ENCODE assay signal across 19 cellular contexts in genomic region chr1:170659404-170660035, GRCh38. TPM values are rescaled to one million over a fixed set of nuclear protein-coding genes. Genes with fewer than 3 reads are reported as not detected.
"Had no signal": no experiment of that assay in that cellular context is flagged by ENCODE, and none has a peak within 500 bp of the region (broad histone marks: within the 10 kb centered on the region; RNA-seq: fewer than 3 reads in every experiment).

No MANE protein-coding gene starts in this region.

- H3K79me2 ChIP-seq: parathyroid adenoma had no signal

- H3K27ac ChIP-seq: adrenal gland, parathyroid adenoma, right atrium auricular region, tibial artery had no signal

- H2AFZ ChIP-seq: parathyroid adenoma had no signal

- ATAC-seq: T-helper 17 cell had no signal

- H3K9me3 Mint-ChIP-seq: activated CD4-positive, alpha-beta T cell treated with anti-CD3 and anti-CD28 coated beads, Interleukin-2, amount 10 ng/mL, durations not matched to agents 7 days and 5 days; activated naive CD4-positive, alpha-beta T cell treated with anti-CD3 and anti-CD28 coated beads, Interleukin-2, amount 10 ng/mL, durations not matched to agents 7 days and 5 days; activated T-helper 2 cell treated with anti-CD3 and anti-CD28 coated beads, Interferon-gamma antibody, Interleukin-2, Interleukin-4, amounts not matched to agents 10 μg/mL and 5 μg/mL and 100 μg/mL, durations not matched to agents 14 hours and 24 hours and 36 hours; dendritic cell treated with granulocyte-macrophage colony-stimulating factor and Interleukin-4, amounts not matched to agents 40 ng/mL and 50 ng/mL, for 4 days; mesothelial cell of epicardium had no signal

- H3K4me1 ChIP-seq: parathyroid adenoma had no signal

- FAIRE-seq: TTC549 had no signal

- H3K36me3 Mint-ChIP-seq: activated naive CD4-positive, alpha-beta T cell treated with anti-CD3 and anti-CD28 coated beads, Interleukin-2, amount 10 ng/mL, durations not matched to agents 7 days and 5 days; mesothelial cell of epicardium had no signal

- H3K9me3 ChIP-seq: adrenal gland, right atrium auricular region, tibial artery had no signal

- H3K27me3 ChIP-seq: tibial artery had no signal

- H3K27ac Mint-ChIP-seq: activated CD4-positive, alpha-beta T cell treated with anti-CD3 and anti-CD28 coated beads, Interleukin-2, amount 10 ng/mL, durations not matched to agents 7 days and 5 days; activated naive CD4-positive, alpha-beta T cell treated with anti-CD3 and anti-CD28 coated beads, Interleukin-2, amount 10 ng/mL, durations not matched to agents 7 days and 5 days; activated T-helper 2 cell treated with anti-CD3 and anti-CD28 coated beads, Interferon-gamma antibody, Interleukin-2, Interleukin-4, amounts not matched to agents 10 μg/mL and 5 μg/mL and 100 μg/mL, durations not matched to agents 14 hours and 24 hours and 36 hours; dendritic cell treated with granulocyte-macrophage colony-stimulating factor and Interleukin-4, amounts not matched to agents 40 ng/mL and 50 ng/mL, for 4 days; mesothelial cell of epicardium; T-helper 17 cell had no signal

- H3K36me3 ChIP-seq: adrenal gland, right atrium auricular region, tibial artery had no signal

- H3K9ac ChIP-seq: parathyroid adenoma had no signal

- DNase-seq: activated CD4-positive, alpha-beta T cell treated with anti-CD3 and anti-CD28 coated beads, Interleukin-2, amount 10 ng/mL, durations not matched to agents 7 days and 5 days; activated CD4-positive, CD25-positive, alpha-beta regulatory T cell; activated naive CD4-positive, alpha-beta T cell treated with anti-CD3 and anti-CD28 coated beads, Interleukin-2, amount 10 ng/mL, durations not matched to agents 7 days and 5 days; adrenal gland; central memory CD4-positive, alpha-beta T cell; erythroblast; foreskin melanocyte; head of caudate nucleus; kidney glomerular epithelial cell; T-helper 17 cell; tibial artery had no signal

- H3K4me3 Mint-ChIP-seq: activated CD4-positive, alpha-beta T cell treated with anti-CD3 and anti-CD28 coated beads, Interleukin-2, amount 10 ng/mL, durations not matched to agents 7 days and 5 days; activated naive CD4-positive, alpha-beta T cell treated with anti-CD3 and anti-CD28 coated beads, Interleukin-2, amount 10 ng/mL, durations not matched to agents 7 days and 5 days; dendritic cell treated with granulocyte-macrophage colony-stimulating factor and Interleukin-4, amounts not matched to agents 40 ng/mL and 50 ng/mL, for 4 days; T-helper 17 cell had no signal

- H3K4me3 ChIP-seq: adrenal gland, right atrium auricular region, skin epidermis, tibial artery had no signal

- H3K4me1 Mint-ChIP-seq: activated naive CD4-positive, alpha-beta T cell treated with anti-CD3 and anti-CD28 coated beads, Interleukin-2, amount 10 ng/mL, durations not matched to agents 7 days and 5 days had no signal

RNA-seq across cellular contexts. Expression of gene PRRX1, which starts 4.4 kb away (rescaled TPM):
- total RNA-seq: activated CD4-positive, alpha-beta T cell treated with anti-CD3 and anti-CD28 coated beads, Interleukin-2, amount 10 ng/mL, durations not matched to agents 7 days and 5 days; activated CD8-positive, alpha-beta memory T cell treated with anti-CD3 and anti-CD28 coated beads for 36 hours; activated T-helper 2 cell treated with anti-CD3 and anti-CD28 coated beads, Interferon-gamma antibody, Interleukin-2, Interleukin-4, amounts not matched to agents 10 μg/mL and 5 μg/mL and 100 μg/mL, durations not matched to agents 14 hours and 24 hours and 36 hours; T-helper 17 cell had no signal
